Comparison of ENCODE assay signal across 1 cellular context in the genomic region with DNA sequence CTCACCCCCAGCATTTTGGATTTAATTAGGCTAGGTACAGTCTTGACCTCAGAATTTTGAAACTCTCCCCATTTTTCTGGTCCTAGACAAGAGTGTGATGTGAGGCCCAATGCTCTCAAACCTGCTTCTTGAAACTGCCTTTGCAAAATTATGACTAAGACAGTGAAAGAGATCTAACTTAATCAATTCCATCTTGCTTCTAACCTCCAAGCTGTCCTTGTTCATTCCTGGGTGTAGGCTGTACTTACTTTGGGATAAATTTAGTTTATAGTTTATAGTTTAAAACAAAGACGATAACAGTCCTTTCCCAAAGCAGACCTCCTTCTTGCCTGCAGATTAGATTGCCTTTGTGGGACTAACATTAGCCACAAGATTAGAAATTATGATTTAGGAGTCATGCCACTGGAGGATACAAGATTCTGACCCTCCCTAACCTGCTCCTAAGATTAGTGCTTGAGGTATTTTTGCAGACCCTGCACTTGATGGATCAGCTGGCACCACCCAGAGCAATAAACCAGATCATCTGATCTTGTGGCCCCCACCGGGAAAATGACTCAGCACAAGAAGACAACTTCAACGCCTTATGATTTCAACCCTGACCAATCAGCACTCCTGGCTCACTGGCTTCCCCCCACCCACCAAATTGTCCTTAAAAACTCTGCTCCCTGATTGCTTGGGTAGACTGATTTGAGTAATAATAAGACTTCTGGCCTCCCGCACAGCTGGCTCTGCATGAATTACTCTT.
TF ChIP-seq lines count a peak whose summit lies in the region.

No MANE protein-coding gene starts in this region.

TF ChIP-seq in SK-N-SH, 30 proteins besides CTCF, POLR2A, EP300 and RAD21 (continued from another document):
- TF ChIP-seq, protein P1, sequence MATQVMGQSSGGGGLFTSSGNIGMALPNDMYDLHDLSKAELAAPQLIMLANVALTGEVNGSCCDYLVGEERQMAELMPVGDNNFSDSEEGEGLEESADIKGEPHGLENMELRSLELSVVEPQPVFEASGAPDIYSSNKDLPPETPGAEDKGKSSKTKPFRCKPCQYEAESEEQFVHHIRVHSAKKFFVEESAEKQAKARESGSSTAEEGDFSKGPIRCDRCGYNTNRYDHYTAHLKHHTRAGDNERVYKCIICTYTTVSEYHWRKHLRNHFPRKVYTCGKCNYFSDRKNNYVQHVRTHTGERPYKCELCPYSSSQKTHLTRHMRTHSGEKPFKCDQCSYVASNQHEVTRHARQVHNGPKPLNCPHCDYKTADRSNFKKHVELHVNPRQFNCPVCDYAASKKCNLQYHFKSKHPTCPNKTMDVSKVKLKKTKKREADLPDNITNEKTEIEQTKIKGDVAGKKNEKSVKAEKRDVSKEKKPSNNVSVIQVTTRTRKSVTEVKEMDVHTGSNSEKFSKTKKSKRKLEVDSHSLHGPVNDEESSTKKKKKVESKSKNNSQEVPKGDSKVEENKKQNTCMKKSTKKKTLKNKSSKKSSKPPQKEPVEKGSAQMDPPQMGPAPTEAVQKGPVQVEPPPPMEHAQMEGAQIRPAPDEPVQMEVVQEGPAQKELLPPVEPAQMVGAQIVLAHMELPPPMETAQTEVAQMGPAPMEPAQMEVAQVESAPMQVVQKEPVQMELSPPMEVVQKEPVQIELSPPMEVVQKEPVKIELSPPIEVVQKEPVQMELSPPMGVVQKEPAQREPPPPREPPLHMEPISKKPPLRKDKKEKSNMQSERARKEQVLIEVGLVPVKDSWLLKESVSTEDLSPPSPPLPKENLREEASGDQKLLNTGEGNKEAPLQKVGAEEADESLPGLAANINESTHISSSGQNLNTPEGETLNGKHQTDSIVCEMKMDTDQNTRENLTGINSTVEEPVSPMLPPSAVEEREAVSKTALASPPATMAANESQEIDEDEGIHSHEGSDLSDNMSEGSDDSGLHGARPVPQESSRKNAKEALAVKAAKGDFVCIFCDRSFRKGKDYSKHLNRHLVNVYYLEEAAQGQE (IDR thresholded peaks at IDR 0.05; ENCODE audit: low read depth, low read length) = no peak
- TF ChIP-seq, protein P2, sequence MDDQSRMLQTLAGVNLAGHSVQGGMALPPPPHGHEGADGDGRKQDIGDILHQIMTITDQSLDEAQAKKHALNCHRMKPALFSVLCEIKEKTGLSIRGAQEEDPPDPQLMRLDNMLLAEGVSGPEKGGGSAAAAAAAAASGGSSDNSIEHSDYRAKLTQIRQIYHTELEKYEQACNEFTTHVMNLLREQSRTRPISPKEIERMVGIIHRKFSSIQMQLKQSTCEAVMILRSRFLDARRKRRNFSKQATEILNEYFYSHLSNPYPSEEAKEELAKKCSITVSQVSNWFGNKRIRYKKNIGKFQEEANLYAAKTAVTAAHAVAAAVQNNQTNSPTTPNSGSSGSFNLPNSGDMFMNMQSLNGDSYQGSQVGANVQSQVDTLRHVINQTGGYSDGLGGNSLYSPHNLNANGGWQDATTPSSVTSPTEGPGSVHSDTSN (IDR thresholded peaks at IDR 0.05) = no peak
- TF ChIP-seq FOXM1 (IDR thresholded peaks at IDR 0.05; ENCODE audit: low read depth) (no peak), TCF12 (IDR thresholded peaks at IDR 0.05) (no peak), SIN3A (IDR thresholded peaks at IDR 0.05; ENCODE audit: borderline replicate concordance, low read depth, low read length) (no peak), FOSL2 (IDR thresholded peaks at IDR 0.05; ENCODE audit: borderline replicate concordance, low read depth) (no peak), CHD2 (IDR thresholded peaks at IDR 0.05; ENCODE audit: low read length, partially characterized antibody) (no peak), TAF1 (IDR thresholded peaks at IDR 0.05; ENCODE audit: borderline replicate concordance, low read depth, low read length) (no peak), MXI1 (IDR thresholded peaks at IDR 0.05; ENCODE audit: low read depth, low read length) (no peak), ELF1 (IDR thresholded peaks at IDR 0.05) (no peak)
- TF ChIP-seq, protein P3, sequence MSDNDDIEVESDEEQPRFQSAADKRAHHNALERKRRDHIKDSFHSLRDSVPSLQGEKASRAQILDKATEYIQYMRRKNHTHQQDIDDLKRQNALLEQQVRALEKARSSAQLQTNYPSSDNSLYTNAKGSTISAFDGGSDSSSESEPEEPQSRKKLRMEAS (IDR thresholded peaks at IDR 0.05; ENCODE audit: low read depth) = no peak
- TF ChIP-seq, protein P4, sequence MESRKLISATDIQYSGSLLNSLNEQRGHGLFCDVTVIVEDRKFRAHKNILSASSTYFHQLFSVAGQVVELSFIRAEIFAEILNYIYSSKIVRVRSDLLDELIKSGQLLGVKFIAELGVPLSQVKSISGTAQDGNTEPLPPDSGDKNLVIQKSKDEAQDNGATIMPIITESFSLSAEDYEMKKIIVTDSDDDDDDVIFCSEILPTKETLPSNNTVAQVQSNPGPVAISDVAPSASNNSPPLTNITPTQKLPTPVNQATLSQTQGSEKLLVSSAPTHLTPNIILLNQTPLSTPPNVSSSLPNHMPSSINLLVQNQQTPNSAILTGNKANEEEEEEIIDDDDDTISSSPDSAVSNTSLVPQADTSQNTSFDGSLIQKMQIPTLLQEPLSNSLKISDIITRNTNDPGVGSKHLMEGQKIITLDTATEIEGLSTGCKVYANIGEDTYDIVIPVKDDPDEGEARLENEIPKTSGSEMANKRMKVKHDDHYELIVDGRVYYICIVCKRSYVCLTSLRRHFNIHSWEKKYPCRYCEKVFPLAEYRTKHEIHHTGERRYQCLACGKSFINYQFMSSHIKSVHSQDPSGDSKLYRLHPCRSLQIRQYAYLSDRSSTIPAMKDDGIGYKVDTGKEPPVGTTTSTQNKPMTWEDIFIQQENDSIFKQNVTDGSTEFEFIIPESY (IDR thresholded peaks at IDR 0.05; ENCODE audit: borderline replicate concordance, low read depth) = no peak
- TF ChIP-seq, protein P5, sequence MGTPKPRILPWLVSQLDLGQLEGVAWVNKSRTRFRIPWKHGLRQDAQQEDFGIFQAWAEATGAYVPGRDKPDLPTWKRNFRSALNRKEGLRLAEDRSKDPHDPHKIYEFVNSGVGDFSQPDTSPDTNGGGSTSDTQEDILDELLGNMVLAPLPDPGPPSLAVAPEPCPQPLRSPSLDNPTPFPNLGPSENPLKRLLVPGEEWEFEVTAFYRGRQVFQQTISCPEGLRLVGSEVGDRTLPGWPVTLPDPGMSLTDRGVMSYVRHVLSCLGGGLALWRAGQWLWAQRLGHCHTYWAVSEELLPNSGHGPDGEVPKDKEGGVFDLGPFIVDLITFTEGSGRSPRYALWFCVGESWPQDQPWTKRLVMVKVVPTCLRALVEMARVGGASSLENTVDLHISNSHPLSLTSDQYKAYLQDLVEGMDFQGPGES (IDR thresholded peaks at IDR 0.05; ENCODE audit: low read depth, low read length) = no peak
